9 cellular contexts compared by ENCODE assay signal in genomic region chr2:204019572-204020501, GRCh38.
DNase-seq lines count a peak whose midpoint lies in the region; ATAC-seq and TF ChIP-seq lines count a peak whose summit lies in the region.
"Had no signal": no experiment of that assay in that cellular context is flagged by ENCODE, and none has a peak within 500 bp of the region (broad histone marks: within the 10 kb centered on the region; RNA-seq: fewer than 3 reads in every experiment).

No MANE protein-coding gene starts in this region.

- CTCF ChIA-PET in SK-N-SH (lab: Yijun Ruan, JAX): interaction anchor here (0.6 to 1.1 kb wide), 2 partner anchors 14 to 711 kb away, joined by 3 to 4 read pairs; no protein-coding TSS in a partner anchor

- no peak for ATAC-seq in SK-N-SH treated with all-trans-retinoic acid at 6 μM for 48 hours

- H3K27me3 ChIP-seq in SK-N-SH (ENCODE audit: insufficient read depth) (no peaks in the 10 kb centered on the region; the same call in 1 of the 2 replicates), adipocyte (replicated peaks; ENCODE audit: control insufficient read depth, insufficient read depth, low read length) (peaks cover 9% of the 10 kb centered on the region), H7 (ENCODE audit: control insufficient read depth, insufficient read depth, low read length) (no peaks in the 10 kb centered on the region)

- H3K4me3 ChIP-seq in SK-N-SH (ENCODE audit: low read depth in 2 of 2, low read length in 1 of 2) (no peak overlapping the region), adipocyte (ENCODE audit: low read length) (no peak overlapping the region), H7 (ENCODE audit: insufficient read depth, low read depth, low read length) (no peak overlapping the region)

- no peak overlapping the region for H3K9ac ChIP-seq in SK-N-SH
- no peak overlapping the region for H3K9ac ChIP-seq in adipocyte (ENCODE audit: low read length)

- no peaks in the 10 kb centered on the region for H3K9me3 ChIP-seq in SK-N-SH
- no peaks in the 10 kb centered on the region for H3K9me3 ChIP-seq in adipocyte (ENCODE audit: control insufficient read depth, low read length)

- H3K4me1 ChIP-seq in SK-N-SH (ENCODE audit: control insufficient read depth in 1 of 2, insufficient read depth in 2 of 2, low read depth in 1 of 2, low read length in 1 of 2): peaks cover 0 to 29% of the 10 kb centered on the region in 2 experiments; a peak in 2 of 4 replicates
- H3K4me1 ChIP-seq in adipocyte (ENCODE audit: control insufficient read depth, insufficient read depth, low read length): peaks cover 4% of the 10 kb centered on the region

- TF ChIP-seq EP300 in SK-N-SH (IDR thresholded peaks at IDR 0.05; ENCODE audit: borderline replicate concordance in 1 of 2, low read depth in 1 of 2, low read length in 1 of 2): no peak

- H3K36me3 ChIP-seq in SK-N-SH (replicated peaks in 1 of 2; ENCODE audit: control insufficient read depth in 1 of 2, insufficient read depth in 2 of 2, low read length in 1 of 2) (no peaks in the 10 kb centered on the region), adipocyte (ENCODE audit: control insufficient read depth, insufficient read depth, low read length, severe bottlenecking) (no peaks in the 10 kb centered on the region), H7 (replicated peaks; ENCODE audit: control insufficient read depth, insufficient read depth, low read length) (no peaks in the 10 kb centered on the region)

- no peak overlapping the region for H3K27ac ChIP-seq in SK-N-SH (ENCODE audit: low read depth in 2 of 2, low read length in 1 of 2)

- no peak for DNase-seq in SK-N-SH
- peak; percentile 78 for DNase-seq in HPDE6-E6E7 (ENCODE audit: extremely low spot score)
- DNase-seq in adipocyte (ENCODE audit: low read depth): peak; percentile 35
- peak; percentile 18 for DNase-seq in stimulated activated CD8-positive, alpha-beta memory T cell treated with anti-CD3 and anti-CD28 coated beads, Interleukin-4, amount 100 ng/mL, for 24 hours (ENCODE audit: low read depth)
- DNase-seq in H7: no peak
- no peak for DNase-seq in NCI-H748 (lab: John Stamatoyannopoulos, UW; ENCODE audit: unreplicated experiment)
- no peak for DNase-seq in UCSD-AML1 (lab: John Stamatoyannopoulos, UW; ENCODE audit: unreplicated experiment)
- DNase-seq: stimulated activated naive B cell treated with anti-CD40 and anti-IgM and Interleukin-4, amounts not matched to agents 10 μg/mL and 1 μg/mL and 100 μg/mL, for 72 hours had no signal

- H3K4me2 ChIP-seq in SK-N-SH: no peak overlapping the region

- H3K79me2 ChIP-seq in SK-N-SH (ENCODE audit: insufficient read depth): no peaks in the 10 kb centered on the region

- no peaks in the 10 kb centered on the region for H3F3A ChIP-seq in SK-N-SH (replicated peaks; ENCODE audit: insufficient read depth)

- POLR2A ChIA-PET in SK-N-SH (lab: Yijun Ruan, JAX): no interaction called here

- TF ChIP-seq RAD21 in SK-N-SH (IDR thresholded peaks at IDR 0.05; ENCODE audit: low read length): no peak

- 49% methylated on average over 6 of the region's 6 CpGs for WGBS in SK-N-SH (ENCODE audit: low lambda C conversion rate)

- no peaks in the 10 kb centered on the region for H3K9me2 ChIP-seq in SK-N-SH

- no peak for TF ChIP-seq CTCF in SK-N-SH (IDR thresholded peaks at IDR 0.05)

- no peak overlapping the region for H2AFZ ChIP-seq in SK-N-SH (ENCODE audit: low read depth)

- no peaks in the 10 kb centered on the region for H4K20me1 ChIP-seq in SK-N-SH (ENCODE audit: insufficient read depth)

TF ChIP-seq in SK-N-SH, 30 proteins besides CTCF, POLR2A, EP300 and RAD21:
- TF ChIP-seq JUND (IDR thresholded peaks at IDR 0.05) (peak; percentile 22; the same call in 1 of the 2 replicates), NFIC (IDR thresholded peaks at IDR 0.05; ENCODE audit: borderline replicate concordance) (no peak), FOSL2 (IDR thresholded peaks at IDR 0.05; ENCODE audit: borderline replicate concordance, low read depth) (peak; percentile 49; the same call in 1 of the 2 replicates)

TF ChIP-seq in SK-N-SH treated with all-trans-retinoic acid at 6 μM for 48 hours, 23 proteins besides CTCF, POLR2A, EP300 and RAD21:
- TF ChIP-seq POU6F1 (CRISPR knock-in tag; IDR thresholded peaks at IDR 0.05; ENCODE audit: borderline replicate concordance, low read depth) (no peak), TOX (CRISPR knock-in tag; IDR thresholded peaks at IDR 0.05; ENCODE audit: borderline replicate concordance) (no peak)

Comparison
In these comparisons a context has a peak if more than half of its experiments do, and no peak if none do; other contexts are left out.
1. DNase-seq: peak in HPDE6-E6E7 (single experiment), adipocyte (single experiment) and stimulated activated CD8-positive, alpha-beta memory T cell treated with anti-CD3 and anti-CD28 coated beads, Interleukin-4, amount 100 ng/mL, for 24 hours (single experiment); none in SK-N-SH (single experiment), H7 (single experiment), NCI-H748 (single experiment) and UCSD-AML1 (single experiment).